Comparison of ENCODE assay signal across 24 cellular contexts in the genomic region with DNA sequence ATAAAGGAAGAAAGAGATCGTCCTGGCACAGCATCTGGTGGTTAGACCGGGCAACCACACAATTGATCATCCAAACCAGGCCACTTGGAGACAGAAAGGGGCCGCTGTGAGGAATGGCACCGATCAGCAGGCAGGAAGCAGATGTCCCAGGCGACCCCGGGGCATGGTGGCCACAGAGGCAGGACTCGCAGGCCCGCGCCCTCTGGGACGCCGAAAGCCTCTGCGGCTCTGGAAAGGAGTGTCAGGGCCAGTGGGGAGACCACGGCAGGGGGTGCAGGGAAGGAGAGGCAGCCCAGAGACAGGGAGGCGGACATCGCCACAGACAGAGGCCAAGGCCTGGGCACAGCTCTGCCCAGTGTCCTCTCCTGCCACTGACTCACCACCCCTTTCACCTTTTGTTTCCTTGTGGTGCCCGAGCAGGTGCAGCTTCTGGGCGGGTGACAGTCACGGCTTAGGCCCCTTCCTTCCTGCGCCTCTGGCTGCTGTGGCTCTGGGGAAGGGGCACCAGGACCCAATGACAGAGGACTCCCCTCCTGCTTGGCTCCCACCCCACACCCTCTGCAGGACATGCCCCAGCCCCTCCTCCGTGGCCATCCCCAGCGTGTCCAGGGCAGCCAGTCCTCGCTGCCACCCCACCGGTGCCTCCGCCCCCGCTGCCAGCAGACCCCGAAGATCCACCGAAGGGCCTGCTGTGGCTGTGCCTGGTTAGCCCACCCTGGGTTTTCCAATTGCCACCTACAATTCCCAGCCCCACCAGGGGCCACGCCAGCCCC. TPM values are rescaled to one million over a fixed set of nuclear protein-coding genes. Genes with fewer than 3 reads are reported as not detected.
A peak's percentile ranks its signal among the peaks of the same experiment; 100 is the strongest.
DNase-seq lines count a peak whose midpoint lies in the region; ATAC-seq and TF ChIP-seq lines count a peak whose summit lies in the region.
"Had no signal": no experiment of that assay in that cellular context is flagged by ENCODE, and none has a peak within 500 bp of the region (broad histone marks: within the 10 kb centered on the region; RNA-seq: fewer than 3 reads in every experiment).

No MANE protein-coding gene starts in this region.

- H3K36me3 Mint-ChIP-seq in T-helper 2 cell treated with Interferon-gamma antibody and Interleukin-4, amounts not matched to agents 5 μg/mL and 100 μg/mL, for 36 hours (ENCODE audit: low read depth): no peaks in the 10 kb centered on the region

- peak; percentile 9 for DNase-seq in left cardiac atrium
- no peak for DNase-seq in right atrium auricular region (ENCODE audit: low spot score)
- DNase-seq in RWPE2 (ENCODE audit: low spot score): peak; percentile 59
- DNase-seq in left lung: peak; percentile 24 to 70
- peak; percentile 57 for DNase-seq in upper lobe of right lung
- DNase-seq in T-helper 2 cell treated with Interferon-gamma antibody and Interleukin-4, amounts not matched to agents 5 μg/mL and 100 μg/mL, for 36 hours (ENCODE audit: low spot score): no peak
- DNase-seq in activated CD4-positive, alpha-beta T cell treated with anti-CD3 and anti-CD28 coated beads, Interleukin-2, amount 50 U/mL, for 4 hours: no peak
- DNase-seq: activated CD4-positive, alpha-beta T cell treated with anti-CD3 and anti-CD28 coated beads, Interleukin-2, amount 10 ng/mL, durations not matched to agents 24 days and 14 days; activated naive CD4-positive, alpha-beta T cell; activated T-cell treated with anti-CD3 and anti-CD28 coated beads, Interleukin-2, amount 50 U/mL, for 24 hours; amniotic stem cell; BE2C; colonic mucosa; effector memory CD8-positive, alpha-beta T cell; mesendoderm; PC-3; psoas muscle; stomach; T-helper 9 cell had no signal

- H3K27ac Mint-ChIP-seq in T-helper 2 cell treated with Interferon-gamma antibody and Interleukin-4, amounts not matched to agents 5 μg/mL and 100 μg/mL, for 36 hours: no peak overlapping the region
- H3K27ac Mint-ChIP-seq: activated CD4-positive, alpha-beta T cell treated with anti-CD3 and anti-CD28 coated beads, Interleukin-2, amount 10 ng/mL, durations not matched to agents 24 days and 14 days; activated T-cell treated with anti-CD3 and anti-CD28 coated beads, Interleukin-2, amount 50 U/mL, for 24 hours; effector memory CD8-positive, alpha-beta T cell had no signal

- H3K4me1 ChIP-seq in right atrium auricular region (peaks cover 0 to 8% of the 10 kb centered on the region in 2 donors), RWPE2 (ENCODE audit: insufficient read depth, poor library complexity, severe bottlenecking) (no peaks in the 10 kb centered on the region), left lung (no peaks in the 10 kb centered on the region), upper lobe of right lung (no peaks in the 10 kb centered on the region)
- H3K4me1 ChIP-seq: BE2C, breast epithelium, Caco-2, colonic mucosa, psoas muscle had no signal

- no peaks in the 10 kb centered on the region for H3K27me3 Mint-ChIP-seq in T-helper 2 cell treated with Interferon-gamma antibody and Interleukin-4, amounts not matched to agents 5 μg/mL and 100 μg/mL, for 36 hours (ENCODE audit: low read depth)
- H3K27me3 Mint-ChIP-seq: activated CD4-positive, alpha-beta T cell treated with anti-CD3 and anti-CD28 coated beads, Interleukin-2, amount 10 ng/mL, durations not matched to agents 24 days and 14 days; activated T-cell treated with anti-CD3 and anti-CD28 coated beads, Interleukin-2, amount 50 U/mL, for 24 hours had no signal

- H3K4me3 Mint-ChIP-seq in T-helper 2 cell treated with Interferon-gamma antibody and Interleukin-4, amounts not matched to agents 5 μg/mL and 100 μg/mL, for 36 hours: no peak overlapping the region
- H3K4me3 Mint-ChIP-seq: activated CD4-positive, alpha-beta T cell treated with anti-CD3 and anti-CD28 coated beads, Interleukin-2, amount 10 ng/mL, durations not matched to agents 24 days and 14 days; activated T-cell treated with anti-CD3 and anti-CD28 coated beads, Interleukin-2, amount 50 U/mL, for 24 hours; effector memory CD8-positive, alpha-beta T cell had no signal

- H3K9me3 ChIP-seq in right atrium auricular region (no peaks in the 10 kb centered on the region), RWPE2 (ENCODE audit: severe bottlenecking) (no peaks in the 10 kb centered on the region), left lung (no peaks in the 10 kb centered on the region), upper lobe of right lung (no peaks in the 10 kb centered on the region)
- H3K9me3 ChIP-seq: BE2C, breast epithelium, Caco-2, colonic mucosa, psoas muscle, stomach, tibial nerve had no signal

- intact Hi-C loops in left cardiac atrium (cut with DNase I): no loop called here
- intact Hi-C loops in left lung (cut with DNase I): no loop called here
- intact Hi-C loops in upper lobe of right lung (cut with DNase I): no loop called here

- H3K27me3 ChIP-seq in right atrium auricular region: no peaks in the 10 kb centered on the region
- no peaks in the 10 kb centered on the region for H3K27me3 ChIP-seq in RWPE2 (ENCODE audit: insufficient read depth, poor library complexity, severe bottlenecking)
- peaks cover 0 to 8% of the 10 kb centered on the region in 2 donors for H3K27me3 ChIP-seq in left lung
- no peaks in the 10 kb centered on the region for H3K27me3 ChIP-seq in upper lobe of right lung
- H3K27me3 ChIP-seq: BE2C, breast epithelium, colonic mucosa, tibial nerve had no signal

- TF ChIP-seq CTCF in right atrium auricular region (IDR thresholded peaks at IDR 0.05) (no peak), RWPE2 (IDR thresholded peaks at IDR 0.05; ENCODE audit: poor library complexity, severe bottlenecking) (no peak), left lung (IDR thresholded peaks at IDR 0.05) (no peak), upper lobe of right lung (IDR thresholded peaks at IDR 0.05) (no peak)

- no peaks in the 10 kb centered on the region for H3K9me3 Mint-ChIP-seq in T-helper 2 cell treated with Interferon-gamma antibody and Interleukin-4, amounts not matched to agents 5 μg/mL and 100 μg/mL, for 36 hours
- H3K9me3 Mint-ChIP-seq: activated CD4-positive, alpha-beta T cell treated with anti-CD3 and anti-CD28 coated beads, Interleukin-2, amount 10 ng/mL, durations not matched to agents 24 days and 14 days; activated T-cell treated with anti-CD3 and anti-CD28 coated beads, Interleukin-2, amount 50 U/mL, for 24 hours; effector memory CD8-positive, alpha-beta T cell had no signal

- H3K4me3 ChIP-seq in right atrium auricular region (no peak overlapping the region), RWPE2 (ENCODE audit: severe bottlenecking) (no peak overlapping the region), left lung (no peak overlapping the region), upper lobe of right lung (no peak overlapping the region)
- H3K4me3 ChIP-seq: breast epithelium, colonic mucosa, psoas muscle, stomach, tibial nerve had no signal

- no peak for ATAC-seq in left cardiac atrium
- ATAC-seq in RWPE2 (ENCODE audit: low read depth): no peak
- ATAC-seq in left lung: no peak
- no peak for ATAC-seq in upper lobe of right lung
- ATAC-seq in GM21529 (IDR thresholded peaks at IDR 0.05; ENCODE audit: unreplicated experiment): no peak
- ATAC-seq: effector memory CD8-positive, alpha-beta T cell; PC-3; psoas muscle had no signal

- no peaks in the 10 kb centered on the region for H3K36me3 ChIP-seq in right atrium auricular region
- no peaks in the 10 kb centered on the region for H3K36me3 ChIP-seq in RWPE2 (ENCODE audit: low read depth)
- no peaks in the 10 kb centered on the region for H3K36me3 ChIP-seq in left lung
- no peaks in the 10 kb centered on the region for H3K36me3 ChIP-seq in upper lobe of right lung
- H3K36me3 ChIP-seq: BE2C, breast epithelium, colonic mucosa, stomach, tibial nerve had no signal

- H3K27ac ChIP-seq in right atrium auricular region (no peak overlapping the region), RWPE2 (ENCODE audit: poor library complexity, severe bottlenecking) (no peak overlapping the region), left lung (no peak overlapping the region), upper lobe of right lung (no peak overlapping the region)
- H3K27ac ChIP-seq: breast epithelium, colonic mucosa, psoas muscle, stomach, tibial nerve, VCaP had no signal

- no peaks in the 10 kb centered on the region for H3K4me1 Mint-ChIP-seq in T-helper 2 cell treated with Interferon-gamma antibody and Interleukin-4, amounts not matched to agents 5 μg/mL and 100 μg/mL, for 36 hours (ENCODE audit: low read depth)

RNA-seq across cellular contexts. Expression of a gene that starts 10.9 kb away (rescaled TPM):
- total RNA-seq in left cardiac atrium (1 to 10 TPM; 6.1 to 6.6 TPM), right atrium auricular region (1 to 10 TPM; 2.6 to 3.7 TPM), left lung (10 to 100 TPM; 13.2 to 18.2 TPM), upper lobe of right lung (13.2 TPM)

RNA-seq across cellular contexts. Expression of a gene that starts 35.1 kb away (rescaled TPM):
- total RNA-seq in left cardiac atrium (1 to 10 TPM; 3.7 to 4.4 TPM), right atrium auricular region (1 to 10 TPM; 2.6 to 4.6 TPM), left lung (10 to 100 TPM; 11.7 to 12.6 TPM), upper lobe of right lung (6.3 TPM)

Comparison
In these comparisons a context has a peak if more than half of its experiments do, and no peak if none do; other contexts are left out.
1. DNase-seq: peak in left cardiac atrium (single experiment), RWPE2 (single experiment), left lung (2 of 2) and upper lobe of right lung (single experiment); none in right atrium auricular region (single experiment), T-helper 2 cell treated with Interferon-gamma antibody and Interleukin-4, amounts not matched to agents 5 μg/mL and 100 μg/mL, for 36 hours (single experiment) and activated CD4-positive, alpha-beta T cell treated with anti-CD3 and anti-CD28 coated beads, Interleukin-2, amount 50 U/mL, for 4 hours (0 of 2).